Comparison of ENCODE assay signal across 9 cellular contexts in genomic region chr1:225735252-225736149, GRCh38. TPM values are rescaled to one million over a fixed set of nuclear protein-coding genes. Genes with fewer than 3 reads are reported as not detected.
DNase-seq lines count a peak whose midpoint lies in the region; ATAC-seq and TF ChIP-seq lines count a peak whose summit lies in the region.
"Had no signal": no experiment of that assay in that cellular context is flagged by ENCODE, and none has a peak within 500 bp of the region (broad histone marks: within the 10 kb centered on the region; RNA-seq: fewer than 3 reads in every experiment).

No MANE protein-coding gene starts in this region.

- H3K27ac Mint-ChIP-seq in glutamatergic neuron (ENCODE audit: unreplicated experiment), result peak overlapping the region; percentile 40
- H3K27ac Mint-ChIP-seq: activated B cell treated with CpG ODN at 0.5 μM for 24 hours had no signal

- POLR2A ChIA-PET in Panc1 (lab: Charles Lee), result interaction anchor here (0.6 kb wide), 1 partner anchor 36 kb away, joined by 3 read pairs; no protein-coding TSS in a partner anchor

- DNase-seq in DMS79 treated with DMSO at 0.1 percent for 48 hours (lab: John Stamatoyannopoulos, UW), result peak; percentile 79
- peak; percentile 64 for DNase-seq in Panc1 (ENCODE audit: low read depth, low spot score)
- no peak for DNase-seq in glutamatergic neuron
- DNase-seq in NK-92 treated with Interleukin-12 subunit alpha and Interleukin-12 subunit beta, amount 100 ng/mL, for 24 hours (lab: John Stamatoyannopoulos, UW), result no peak
- DNase-seq in iPS-NIHi7 (ENCODE audit: extremely low spot score), result no peak
- no peak for DNase-seq in occipital lobe (lab: John Stamatoyannopoulos, UW)
- DNase-seq: activated B cell treated with CpG ODN at 0.5 μM for 24 hours had no signal

- no peaks in the 10 kb centered on the region for H3K4me1 ChIP-seq in Panc1 (ENCODE audit: control insufficient read depth, insufficient read depth, low read length)
- peaks cover 9% of the 10 kb centered on the region for H3K4me1 ChIP-seq in rectal smooth muscle tissue (ENCODE audit: control insufficient read depth, insufficient read depth, low read length)

- H3K27me3 Mint-ChIP-seq in glutamatergic neuron (ENCODE audit: unreplicated experiment), result peaks cover 2% of the 10 kb centered on the region
- H3K27me3 Mint-ChIP-seq: activated B cell treated with CpG ODN at 0.5 μM for 24 hours had no signal

- H3K36me3 ChIP-seq in Panc1 (ENCODE audit: control insufficient read depth, insufficient read depth, low read length) (no peaks in the 10 kb centered on the region), rectal smooth muscle tissue (ENCODE audit: control insufficient read depth, insufficient read depth, low read length) (no peaks in the 10 kb centered on the region)

- H3K9me3 ChIP-seq in Panc1 (ENCODE audit: control insufficient read depth, insufficient read depth, low read depth, low read length), result no peaks in the 10 kb centered on the region

- no peak overlapping the region for H3K9ac ChIP-seq in rectal smooth muscle tissue (ENCODE audit: low read length)

- CTCF ChIA-PET in Panc1 (lab: Charles Lee), result no interaction called here

- no peak overlapping the region for H3K27ac ChIP-seq in Panc1 (ENCODE audit: low read length)
- H3K27ac ChIP-seq in rectal smooth muscle tissue (ENCODE audit: low read depth, low read length), result peak overlapping the region; percentile 50

- H3K4me3 ChIP-seq in Panc1 (ENCODE audit: low read depth in 2 of 2, low read length in 2 of 2) (no peak overlapping the region), rectal smooth muscle tissue (ENCODE audit: low read length) (no peak overlapping the region)

- no TSS peak for BruUV-seq in Panc1 (replicated peaks; lab: Mats Ljungman, UMichigan)

- in situ Hi-C loops in Panc1 (cut with HindIII; ENCODE audit: low pct_unique_long_range_greater_than_20kb, low sequenced_read_pairs), result no loop called here

- peak; percentile 82 for ATAC-seq in Panc1
- ATAC-seq in GM21723 (IDR thresholded peaks at IDR 0.05; ENCODE audit: unreplicated experiment), result no peak

- no peak overlapping the region for H3K4me3 Mint-ChIP-seq in glutamatergic neuron (ENCODE audit: unreplicated experiment)
- H3K4me3 Mint-ChIP-seq: activated B cell treated with CpG ODN at 0.5 μM for 24 hours had no signal

- peaks cover 21% of the 10 kb centered on the region for H3K4me1 Mint-ChIP-seq in glutamatergic neuron (ENCODE audit: low read depth, unreplicated experiment)
- H3K4me1 Mint-ChIP-seq: activated B cell treated with CpG ODN at 0.5 μM for 24 hours had no signal

- H3K27me3 ChIP-seq in Panc1 (ENCODE audit: control insufficient read depth, insufficient read depth, low read length) (no peaks in the 10 kb centered on the region), rectal smooth muscle tissue (ENCODE audit: control insufficient read depth, insufficient read depth, low read length) (no peaks in the 10 kb centered on the region)

- no peak for TF ChIP-seq CTCF in Panc1 (IDR thresholded peaks at IDR 0.05)
- TF ChIP-seq CTCF in glutamatergic neuron (IDR thresholded peaks at IDR 0.05; ENCODE audit: partially characterized antibody, unreplicated experiment), result no peak

- no peaks in the 10 kb centered on the region for H3K9me3 Mint-ChIP-seq in glutamatergic neuron (ENCODE audit: unreplicated experiment)
- H3K9me3 Mint-ChIP-seq: activated B cell treated with CpG ODN at 0.5 μM for 24 hours had no signal

- H3K36me3 Mint-ChIP-seq in glutamatergic neuron (ENCODE audit: unreplicated experiment), result no peaks in the 10 kb centered on the region

- intact Hi-C loops in Panc1 (cut with micrococcal nuclease; ENCODE audit: unreplicated experiment), result no loop called here

RNA-seq across cellular contexts. Expression of gene SRP9, which starts 42.1 kb away (rescaled TPM):
- total RNA-seq in Panc1 (2021; ENCODE audit: unreplicated experiment) (282 TPM), glutamatergic neuron (ENCODE audit: unreplicated experiment) (364 TPM), occipital lobe (337 TPM)
- polyA plus RNA-seq in Panc1 (2012; ENCODE audit: insufficient read length), result 264 TPM

Comparison
In these comparisons a context has a peak if more than half of its experiments do, and no peak if none do; other contexts are left out.
1. DNase-seq: peak in DMS79 treated with DMSO at 0.1 percent for 48 hours (single experiment) and Panc1 (single experiment); none in glutamatergic neuron (single experiment), NK-92 treated with Interleukin-12 subunit alpha and Interleukin-12 subunit beta, amount 100 ng/mL, for 24 hours (single experiment), iPS-NIHi7 (single experiment) and occipital lobe (single experiment).